In genomic region chr12:131830335-131831020, GRCh38 we compare ENCODE assay signal across 8 cellular contexts. TPM values are rescaled to one million over a fixed set of nuclear protein-coding genes. Genes with fewer than 3 reads are reported as not detected.
DNase-seq lines count a peak whose midpoint lies in the region; ATAC-seq lines count a peak whose summit lies in the region.

No MANE protein-coding gene starts in this region.

- peak overlapping the region; percentile 98 for H2AK5ac ChIP-seq in neuronal stem cell (ENCODE audit: low read depth, low read length)

- H4K20me1 ChIP-seq in Karpas-422 (ENCODE audit: insufficient read depth, low read depth, low read length): no peaks in the 10 kb centered on the region

- peaks cover 3 to 26% (median 12%) of the 10 kb centered on the region in 3 experiments for H3K27me3 ChIP-seq in neuronal stem cell (ENCODE audit: control insufficient read depth in 3 of 3, insufficient read depth in 3 of 3, low read depth in 1 of 3, low read length in 3 of 3)
- no peaks in the 10 kb centered on the region for H3K27me3 ChIP-seq in Karpas-422 (ENCODE audit: low read length)

- ATAC-seq in Right ventricle myocardium inferior (peak; percentile 91), GM18502 (IDR thresholded peaks at IDR 0.05; ENCODE audit: poor library complexity, unreplicated experiment) (no peak)

- H2AFZ ChIP-seq in neuronal stem cell (ENCODE audit: low read length) (peak overlapping the region; percentile 92), Karpas-422 (ENCODE audit: low read length) (no peak overlapping the region)

- no peak overlapping the region for H2BK120ac ChIP-seq in neuronal stem cell (ENCODE audit: low read depth, low read length)

- intact Hi-C loops in Right ventricle myocardium inferior (cut with DNase I): loop anchor here (10.0 kb wide), 1 partner anchor 124 kb away; no protein-coding TSS in a partner anchor

- peak; percentile 67 for DNase-seq in DMS153 (lab: John Stamatoyannopoulos, UW)
- DNase-seq in H4 (ENCODE audit: low spot score): peak; percentile 54
- peak; percentile 84 for DNase-seq in NCI-H748 (lab: John Stamatoyannopoulos, UW; ENCODE audit: unreplicated experiment)
- DNase-seq in amniotic epithelial cell (ENCODE audit: low read depth): peak; percentile 61
- DNase-seq in Right ventricle myocardium inferior (ENCODE audit: missing footprints): peak; percentile 92
- peak; percentile 68 for DNase-seq in neuronal stem cell (ENCODE audit: low spot score)
- DNase-seq in Karpas-422: no peak

- peak overlapping the region; percentile 98 for H3K18ac ChIP-seq in neuronal stem cell (ENCODE audit: low read length)

- no peak overlapping the region for H3K27ac ChIP-seq in neuronal stem cell (replicated peaks; ENCODE audit: low read length)
- H3K27ac ChIP-seq in Karpas-422 (ENCODE audit: low read length): no peak overlapping the region

- peak overlapping the region; percentile 91 for H3K4me2 ChIP-seq in neuronal stem cell (ENCODE audit: insufficient read depth, low read length, poor library complexity, severe bottlenecking)
- H3K4me2 ChIP-seq in Karpas-422 (ENCODE audit: low read depth, low read length, poor library complexity, severe bottlenecking): no peak overlapping the region

- peak overlapping the region; percentile 99 for H2BK15ac ChIP-seq in neuronal stem cell (ENCODE audit: low read length)

- no CpG with 5 or more reads among the region's 57 CpGs for WGBS in neuronal stem cell (ENCODE audit: extremely low coverage in 2 of 2, insufficient read length in 2 of 2, insufficient replicate concordance in 1 of 2), 2 donors

- H3K4me1 ChIP-seq in neuronal stem cell (ENCODE audit: control insufficient read depth in 2 of 2, insufficient read depth in 1 of 2, low read depth in 1 of 2, low read length in 2 of 2) (peaks cover 17 to 28% of the 10 kb centered on the region in 2 donors), Karpas-422 (ENCODE audit: low read length) (no peaks in the 10 kb centered on the region)

- H3K9me3 ChIP-seq in neuronal stem cell (replicated peaks in 1 of 2; ENCODE audit: control insufficient read depth in 2 of 2, insufficient read depth in 1 of 2, low read depth in 1 of 2, low read length in 2 of 2): no peaks in the 10 kb centered on the region
- H3K9me3 ChIP-seq in Karpas-422 (ENCODE audit: low read length): no peaks in the 10 kb centered on the region

- H3K9me2 ChIP-seq in Karpas-422 (replicated peaks; ENCODE audit: insufficient read depth, low read length): no peaks in the 10 kb centered on the region

- H3K4me3 ChIP-seq in neuronal stem cell (ENCODE audit: low read length in 2 of 2) (peak overlapping the region; percentile 75 to 77), Karpas-422 (ENCODE audit: low read length) (no peak overlapping the region)

- H3K79me1 ChIP-seq in neuronal stem cell (ENCODE audit: low read depth, low read length): peaks cover 4% of the 10 kb centered on the region

- H3K23ac ChIP-seq in neuronal stem cell (ENCODE audit: low read depth, low read length, poor library complexity): peak overlapping the region; percentile 91

- H3K79me2 ChIP-seq in Karpas-422 (ENCODE audit: low read length): no peaks in the 10 kb centered on the region

- H2BK12ac ChIP-seq in neuronal stem cell (ENCODE audit: low read length): peak overlapping the region; percentile 86

- H3K36me3 ChIP-seq in neuronal stem cell (replicated peaks in 1 of 2; ENCODE audit: control insufficient read depth in 2 of 2, insufficient read depth in 2 of 2, low read length in 2 of 2) (no peaks in the 10 kb centered on the region), Karpas-422 (ENCODE audit: insufficient read depth, low read length) (no peaks in the 10 kb centered on the region)

- peak overlapping the region; percentile 84 for H3K4ac ChIP-seq in neuronal stem cell (ENCODE audit: low read length)

- H2BK5ac ChIP-seq in neuronal stem cell (ENCODE audit: low read length): peak overlapping the region; percentile 75

- H3K9ac ChIP-seq in neuronal stem cell (ENCODE audit: low read depth, low read length, poor library complexity) (peak overlapping the region; percentile 90), Karpas-422 (ENCODE audit: low read length) (no peak overlapping the region)

- no peak overlapping the region for H4K8ac ChIP-seq in neuronal stem cell (ENCODE audit: low read depth, low read length)

- peak overlapping the region; percentile 71 for H3K14ac ChIP-seq in neuronal stem cell (ENCODE audit: low read length)

- peak overlapping the region; percentile 79 for H4K91ac ChIP-seq in neuronal stem cell (ENCODE audit: low read depth, low read length, poor library complexity)

RNA-seq across cellular contexts. Expression of gene MMP17, which starts 2.3 kb away (rescaled TPM):
- 5.0 and 14.1 TPM in 2 replicates for total RNA-seq in H4 (2014; rRNA removed; shearing (Covaris generic))
- total RNA-seq in Right ventricle myocardium inferior: 0.73 TPM
- polyA plus RNA-seq in neuronal stem cell (2013, experiment 1 of 2): 4.2 TPM
- 3.8 TPM for polyA plus RNA-seq in neuronal stem cell (2013, experiment 2 of 2)
- total RNA-seq in Karpas-422 (2014; rRNA removed; shearing (Covaris generic); ENCODE audit: low replicate concordance): not detected in 2 replicates
